1 cellular context compared by ENCODE assay signal in the genomic region with DNA sequence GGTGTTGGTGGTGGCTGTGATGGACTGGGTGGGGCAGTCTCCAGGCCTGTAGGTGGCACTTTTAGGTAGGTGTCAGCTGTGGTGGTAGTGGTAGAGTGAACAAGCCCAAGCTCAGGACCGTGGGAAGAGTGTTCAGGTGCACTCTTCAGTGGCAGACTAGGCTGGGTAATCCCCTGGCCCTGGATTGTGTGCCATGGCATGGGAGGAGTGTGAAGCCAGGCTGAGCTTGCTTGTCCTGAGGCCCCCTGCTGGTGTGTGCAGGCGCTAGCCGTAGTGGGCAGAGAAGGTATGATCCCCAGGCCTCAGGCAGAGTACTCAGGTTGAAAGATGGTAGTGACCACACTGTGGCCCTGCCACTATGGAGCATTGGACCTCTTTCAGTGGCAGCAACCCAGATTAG.
TF ChIP-seq lines count a peak whose summit lies in the region.

No MANE protein-coding gene starts in this region.

TF ChIP-seq in GM12878, 131 proteins besides CTCF, POLR2A, EP300 and RAD21 (continued from another document):
- TF ChIP-seq, protein P1, sequence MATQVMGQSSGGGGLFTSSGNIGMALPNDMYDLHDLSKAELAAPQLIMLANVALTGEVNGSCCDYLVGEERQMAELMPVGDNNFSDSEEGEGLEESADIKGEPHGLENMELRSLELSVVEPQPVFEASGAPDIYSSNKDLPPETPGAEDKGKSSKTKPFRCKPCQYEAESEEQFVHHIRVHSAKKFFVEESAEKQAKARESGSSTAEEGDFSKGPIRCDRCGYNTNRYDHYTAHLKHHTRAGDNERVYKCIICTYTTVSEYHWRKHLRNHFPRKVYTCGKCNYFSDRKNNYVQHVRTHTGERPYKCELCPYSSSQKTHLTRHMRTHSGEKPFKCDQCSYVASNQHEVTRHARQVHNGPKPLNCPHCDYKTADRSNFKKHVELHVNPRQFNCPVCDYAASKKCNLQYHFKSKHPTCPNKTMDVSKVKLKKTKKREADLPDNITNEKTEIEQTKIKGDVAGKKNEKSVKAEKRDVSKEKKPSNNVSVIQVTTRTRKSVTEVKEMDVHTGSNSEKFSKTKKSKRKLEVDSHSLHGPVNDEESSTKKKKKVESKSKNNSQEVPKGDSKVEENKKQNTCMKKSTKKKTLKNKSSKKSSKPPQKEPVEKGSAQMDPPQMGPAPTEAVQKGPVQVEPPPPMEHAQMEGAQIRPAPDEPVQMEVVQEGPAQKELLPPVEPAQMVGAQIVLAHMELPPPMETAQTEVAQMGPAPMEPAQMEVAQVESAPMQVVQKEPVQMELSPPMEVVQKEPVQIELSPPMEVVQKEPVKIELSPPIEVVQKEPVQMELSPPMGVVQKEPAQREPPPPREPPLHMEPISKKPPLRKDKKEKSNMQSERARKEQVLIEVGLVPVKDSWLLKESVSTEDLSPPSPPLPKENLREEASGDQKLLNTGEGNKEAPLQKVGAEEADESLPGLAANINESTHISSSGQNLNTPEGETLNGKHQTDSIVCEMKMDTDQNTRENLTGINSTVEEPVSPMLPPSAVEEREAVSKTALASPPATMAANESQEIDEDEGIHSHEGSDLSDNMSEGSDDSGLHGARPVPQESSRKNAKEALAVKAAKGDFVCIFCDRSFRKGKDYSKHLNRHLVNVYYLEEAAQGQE (IDR thresholded peaks at IDR 0.05; ENCODE audit: low read depth, low read length) = no peak
- TF ChIP-seq, protein P2, sequence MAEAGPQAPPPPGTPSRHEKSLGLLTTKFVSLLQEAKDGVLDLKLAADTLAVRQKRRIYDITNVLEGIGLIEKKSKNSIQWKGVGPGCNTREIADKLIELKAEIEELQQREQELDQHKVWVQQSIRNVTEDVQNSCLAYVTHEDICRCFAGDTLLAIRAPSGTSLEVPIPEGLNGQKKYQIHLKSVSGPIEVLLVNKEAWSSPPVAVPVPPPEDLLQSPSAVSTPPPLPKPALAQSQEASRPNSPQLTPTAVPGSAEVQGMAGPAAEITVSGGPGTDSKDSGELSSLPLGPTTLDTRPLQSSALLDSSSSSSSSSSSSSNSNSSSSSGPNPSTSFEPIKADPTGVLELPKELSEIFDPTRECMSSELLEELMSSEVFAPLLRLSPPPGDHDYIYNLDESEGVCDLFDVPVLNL (IDR thresholded peaks at IDR 0.05; ENCODE audit: low read depth, low read length) = no peak
- no peak for TF ChIP-seq MXI1 (IDR thresholded peaks at IDR 0.05; ENCODE audit: low read depth, low read length)
- no peak for TF ChIP-seq NR2C1 (IDR thresholded peaks at IDR 0.05)
- TF ChIP-seq SRF (IDR thresholded peaks at IDR 0.05; ENCODE audit: low read depth in 2 of 2, low read length in 2 of 2) = no peak
- TF ChIP-seq KAT2A (conservative IDR thresholded peaks at IDR 0.05; ENCODE audit: control insufficient read depth, low read depth, low read length) = no peak
- no peak for TF ChIP-seq TARDBP (IDR thresholded peaks at IDR 0.05; ENCODE audit: borderline replicate concordance)
- TF ChIP-seq STAT3 (IDR thresholded peaks at IDR 0.05; ENCODE audit: low read depth, low read length) = no peak
- TF ChIP-seq MEF2A (IDR thresholded peaks at IDR 0.05; ENCODE audit: insufficient read depth, low read depth, low read length) = no peak
- no peak for TF ChIP-seq ZZZ3 (IDR thresholded peaks at IDR 0.05; ENCODE audit: control insufficient read depth, insufficient read length, low read depth)
- TF ChIP-seq JUNB (IDR thresholded peaks at IDR 0.05) = no peak
- no peak for TF ChIP-seq SIN3A (IDR thresholded peaks at IDR 0.05; ENCODE audit: low read depth, low read length)
